33 cellular contexts compared by ENCODE assay signal in genomic region chr13:114196629-114197028, GRCh38. TPM values are rescaled to one million over a fixed set of nuclear protein-coding genes. Genes with fewer than 3 reads are reported as not detected.
"Had no signal": no experiment of that assay in that cellular context is flagged by ENCODE, and none has a peak within 500 bp of the region (broad histone marks: within the 10 kb centered on the region; RNA-seq: fewer than 3 reads in every experiment).

No MANE protein-coding gene starts in this region.

- H3K9me3 ChIP-seq: breast epithelium, MG63, Peyer's patch had no signal

- H3K4me1 ChIP-seq: breast epithelium, Peyer's patch had no signal

- DNase-seq: activated CD4-positive, alpha-beta T cell treated with anti-CD3 and anti-CD28 coated beads for 1 hour; activated CD4-positive, alpha-beta T cell treated with anti-CD3 and anti-CD28 coated beads, Interleukin-2, amount 10 ng/mL, durations not matched to agents 7 days and 5 days; activated CD4-positive, alpha-beta T cell treated with anti-CD3 and anti-CD28 coated beads, Interleukin-2, amount 50 U/mL, for 48 hours; activated CD4-positive, CD25-positive, alpha-beta regulatory T cell; activated CD8-positive, alpha-beta T cell treated with anti-CD3 and anti-CD28 coated beads, Interleukin-2, amount 10 ng/mL, durations not matched to agents 7 days and 5 days; activated gamma-delta T cell; activated naive CD4-positive, alpha-beta T cell treated with Interleukin-2 at 50 U/mL for 16 hours; activated naive CD8-positive, alpha-beta T cell treated with anti-CD3 and anti-CD28 coated beads, Interleukin-2, amount 10 ng/mL, durations not matched to agents 7 days and 5 days; activated T-cell treated with anti-CD3 and anti-CD28 coated beads, Interleukin-2, amount 50 U/mL, for 24 hours; amygdala; cerebellar nuclear complex; Kasumi-1; MG63; MV-4-11; NCI-H1092; NCI-H1436 treated with DMSO at 0.1 percent for 48 hours; NCI-H1694 treated with DMSO at 0.1 percent for 48 hours; NCI-H2029; NCI-H345; NCI-H524 treated with DMSO at 0.1 percent for 48 hours; NK-92 treated with Interleukin-12 subunit alpha and Interleukin-12 subunit beta, amount 100 ng/mL, for 24 hours; PC-3; Peyer's patch; Right ventricle myocardium superior; T1000; WERI-Rb-1 had no signal

- H3K27me3 ChIP-seq: ascending aorta, breast epithelium, Peyer's patch had no signal

- ATAC-seq: activated CD8-positive, alpha-beta T cell treated with anti-CD3 and anti-CD28 coated beads, Interleukin-2, amount 10 ng/mL, durations not matched to agents 7 days and 5 days; PC-3 had no signal

- H3K4me3 ChIP-seq: ascending aorta, breast epithelium, MG63, Peyer's patch had no signal

- H3K36me3 ChIP-seq: ascending aorta, breast epithelium, MG63, Peyer's patch, WERI-Rb-1 had no signal

- H3K27ac ChIP-seq: ascending aorta, breast epithelium, Peyer's patch, RWPE1, WERI-Rb-1 had no signal

RNA-seq across cellular contexts. Expression of gene CFAP97D2, which starts 17.6 kb away (rescaled TPM):
- total RNA-seq: activated CD4-positive, alpha-beta T cell treated with anti-CD3 and anti-CD28 coated beads, Interleukin-2, amount 10 ng/mL, durations not matched to agents 7 days and 5 days; activated CD8-positive, alpha-beta T cell treated with anti-CD3 and anti-CD28 coated beads, Interleukin-2, amount 10 ng/mL, durations not matched to agents 7 days and 5 days; activated T-helper 2 cell treated with anti-CD3 and anti-CD28 coated beads, Interferon-gamma antibody, Interleukin-2, Interleukin-4, amounts not matched to agents 10 μg/mL and 5 μg/mL and 100 μg/mL, durations not matched to agents 14 hours and 24 hours and 36 hours; ascending aorta; breast epithelium; cardiac septum; NCI-H460; PC-3; Peyer's patch; Right ventricle myocardium superior; T-helper 2 cell treated with Interferon-gamma antibody and Interleukin-4, amounts not matched to agents 100 ng/mL and 5 ng/mL, for 36 hours had no signal
